ENCODE assay signal across 21 cellular contexts in the genomic region with DNA sequence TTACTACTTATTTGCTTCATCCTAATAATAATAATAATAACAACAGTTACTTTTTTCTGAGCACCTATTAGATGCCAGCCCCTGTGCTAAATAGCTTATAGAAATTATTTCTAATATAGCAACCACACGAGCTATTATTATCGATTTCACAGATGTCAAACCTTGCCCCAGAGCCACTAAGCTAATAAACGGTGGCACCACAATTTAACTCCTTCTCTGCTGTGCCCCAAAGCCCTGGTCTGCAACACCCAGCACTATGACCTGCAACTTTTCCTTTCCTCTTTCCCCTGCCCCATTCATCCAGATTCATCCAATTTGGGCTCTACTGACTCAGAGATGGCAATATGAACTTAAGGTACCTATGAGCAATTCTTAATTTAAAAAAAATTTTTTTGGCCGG. TPM values are rescaled to one million over a fixed set of nuclear protein-coding genes. Genes with fewer than 3 reads are reported as not detected.
A peak's percentile ranks its signal among the peaks of the same experiment; 100 is the strongest.
DNase-seq lines count a peak whose midpoint lies in the region; ATAC-seq, FAIRE-seq and TF ChIP-seq lines count a peak whose summit lies in the region.
"Had no signal": no experiment of that assay in that cellular context is flagged by ENCODE, and none has a peak within 500 bp of the region (broad histone marks: within the 10 kb centered on the region; RNA-seq: fewer than 3 reads in every experiment).

No MANE protein-coding gene starts in this region.

- peaks cover 7 to 10% (median 8%) of the 10 kb centered on the region in 3 donors for H3K27me3 Mint-ChIP-seq in CD14-positive monocyte (ENCODE audit: low read depth in 3 of 3)
- H3K27me3 Mint-ChIP-seq in astrocyte (ENCODE audit: low read depth, unreplicated experiment), result peaks cover 7% of the 10 kb centered on the region
- H3K27me3 Mint-ChIP-seq: activated naive CD8-positive, alpha-beta T cell had no signal

- H3K27ac Mint-ChIP-seq in CD14-positive monocyte (peak overlapping the region in 4 of 7 donors; percentile 16 to 90 (median 53)), astrocyte (ENCODE audit: unreplicated experiment) (no peak overlapping the region)
- H3K27ac Mint-ChIP-seq: activated CD4-positive, alpha-beta memory T cell treated with anti-CD3 and anti-CD28 coated beads, Interleukin-2, amount 10 ng/mL, durations not matched to agents 7 days and 5 days; activated naive CD8-positive, alpha-beta T cell; CD8-positive, alpha-beta T cell; neural progenitor cell; stimulated activated effector memory CD8-positive, alpha-beta T cell treated with anti-CD3 and anti-CD28 coated beads, Interleukin-12 subunit alpha, Interleukin-12 subunit beta, amount 100 ng/mL, for 72 hours had no signal

- TF ChIP-seq CTCF in CD14-positive monocyte (IDR thresholded peaks at IDR 0.05), result no peak
- TF ChIP-seq CTCF in astrocyte (IDR thresholded peaks at IDR 0.05; ENCODE audit: insufficient read depth, low read depth, low read length), result no peak
- no peak for TF ChIP-seq CTCF in HepG2 (CRISPR knock-in tag; IDR thresholded peaks at IDR 0.05)

- in situ Hi-C loops in HepG2 (cut with HindIII; ENCODE audit: extremely low pct_ligation_motif_present, low pct_unique_long_range_greater_than_20kb), result no loop called here

- CTCF ChIA-PET in HepG2 (lab: Yijun Ruan, JAX; ENCODE audit: low intra/inter-chr PET ratio, low total read pairs), result no interaction called here

- no peak for DNase-seq in CD14-positive monocyte (ENCODE audit: low spot score)
- no peak for DNase-seq in astrocyte (ENCODE audit: low read depth)
- no peak for DNase-seq in HepG2 (ENCODE audit: low spot score)
- no peak for DNase-seq in stimulated activated CD4-positive, alpha-beta T cell treated with anti-CD3 and anti-CD28 coated beads, Interleukin-1b, Interleukin-23, amount 100 ng/mL, for 48 hours
- no peak for DNase-seq in putamen (ENCODE audit: low spot score)
- no peak for DNase-seq in stimulated activated CD4-positive, alpha-beta T cell treated with anti-CD3 and anti-CD28 coated beads, Interleukin-2, amount 100 ng/mL, for 48 hours
- no peak for DNase-seq in NCI-H82 (lab: John Stamatoyannopoulos, UW)
- DNase-seq: activated CD4-positive, alpha-beta memory T cell treated with anti-CD3 and anti-CD28 coated beads, Interleukin-2, amount 10 ng/mL, durations not matched to agents 7 days and 5 days; activated T-cell treated with anti-CD3 and anti-CD28 coated beads, Interleukin-2, amount 50 U/mL, for 48 hours; CD8-positive, alpha-beta T cell; effector memory CD4-positive, alpha-beta T cell; foreskin melanocyte; NCI-H2081 treated with DMSO at 0.1 percent for 48 hours; NCI-H526; small intestine had no signal

- H3K4me3 Mint-ChIP-seq in CD14-positive monocyte, result no peak overlapping the region
- no peak overlapping the region for H3K4me3 Mint-ChIP-seq in astrocyte (ENCODE audit: unreplicated experiment)
- H3K4me3 Mint-ChIP-seq: activated CD4-positive, alpha-beta memory T cell treated with anti-CD3 and anti-CD28 coated beads, Interleukin-2, amount 10 ng/mL, durations not matched to agents 7 days and 5 days; activated naive CD8-positive, alpha-beta T cell; CD8-positive, alpha-beta T cell; neural progenitor cell; stimulated activated effector memory CD8-positive, alpha-beta T cell treated with anti-CD3 and anti-CD28 coated beads, Interleukin-12 subunit alpha, Interleukin-12 subunit beta, amount 100 ng/mL, for 72 hours had no signal

- POLR2A ChIA-PET in HepG2 (lab: Yijun Ruan, JAX), result no interaction called here

- no peaks in the 10 kb centered on the region for H3K27me3 ChIP-seq in astrocyte (ENCODE audit: insufficient read depth, low read length)
- H3K27me3 ChIP-seq in HepG2 (ENCODE audit: control insufficient read depth in 1 of 2, insufficient read depth in 2 of 2, low read length in 2 of 2), result no peaks in the 10 kb centered on the region; a peak in 1 of 5 replicates

- no peak for FAIRE-seq in astrocyte (lab: Jason Lieb, UNC)
- no peak for FAIRE-seq in HepG2 (lab: Jason Lieb, UNC)
- FAIRE-seq: small intestine had no signal

- H2AFZ ChIP-seq in astrocyte (ENCODE audit: low read depth, low read length) (no peak overlapping the region), HepG2 (ENCODE audit: low read length) (no peak overlapping the region)
- H2AFZ ChIP-seq: neural progenitor cell had no signal

- H4K20me1 ChIP-seq in astrocyte (ENCODE audit: insufficient read depth, low read length) (no peaks in the 10 kb centered on the region), HepG2 (ENCODE audit: insufficient read depth, low read length) (no peaks in the 10 kb centered on the region)

- H3K4me1 Mint-ChIP-seq in CD14-positive monocyte (peaks cover 53% of the 10 kb centered on the region), astrocyte (ENCODE audit: low read depth, unreplicated experiment) (peaks cover 8% of the 10 kb centered on the region)

- ATAC-seq in HepG2, result no peak; the same call in 2 of the 3 replicates
- ATAC-seq: CD8-positive, alpha-beta T cell; stimulated activated effector memory CD8-positive, alpha-beta T cell treated with anti-CD3 and anti-CD28 coated beads, Interleukin-12 subunit alpha, Interleukin-12 subunit beta, amount 100 ng/mL, for 72 hours had no signal

- H3K4me1 ChIP-seq in astrocyte (ENCODE audit: insufficient read depth, low read length), result peaks cover 15% of the 10 kb centered on the region
- peaks cover 27% of the 10 kb centered on the region for H3K4me1 ChIP-seq in HepG2 (ENCODE audit: insufficient read depth, low read length)

- peak overlapping the region; percentile 29 for H3K27ac ChIP-seq in astrocyte (ENCODE audit: low read depth, low read length)
- H3K27ac ChIP-seq in HepG2 (ENCODE audit: extremely low read length, insufficient read depth, low read length), result no peak overlapping the region
- H3K27ac ChIP-seq in skin epidermis, result peak overlapping the region in 15 of 21 experiments; percentile 4 to 80 (median 29)
- H3K27ac ChIP-seq: cardiac muscle cell, neural progenitor cell had no signal

- peaks cover 10% of the 10 kb centered on the region for H3K79me2 ChIP-seq in astrocyte (ENCODE audit: insufficient read depth, low read length)
- no peaks in the 10 kb centered on the region for H3K79me2 ChIP-seq in HepG2 (ENCODE audit: insufficient read depth, low read length)

- TF ChIP-seq RAD21 in HepG2 (CRISPR knock-in tag; IDR thresholded peaks at IDR 0.05), result no peak

- BruUV-seq in HepG2 (replicated peaks; lab: Mats Ljungman, UMichigan), result no TSS peak

- H3K9me3 Mint-ChIP-seq in CD14-positive monocyte (peaks cover 0 to 3% (median 0%) of the 10 kb centered on the region in 7 donors), astrocyte (ENCODE audit: unreplicated experiment) (no peaks in the 10 kb centered on the region)
- H3K9me3 Mint-ChIP-seq: activated CD4-positive, alpha-beta memory T cell treated with anti-CD3 and anti-CD28 coated beads, Interleukin-2, amount 10 ng/mL, durations not matched to agents 7 days and 5 days; CD8-positive, alpha-beta T cell had no signal

- TF ChIP-seq EP300 in HepG2 (IDR thresholded peaks at IDR 0.05; ENCODE audit: low read depth in 2 of 2, low read length in 2 of 2), result no peak
- no peak for TF ChIP-seq EP300 in HepG2 (CRISPR knock-in tag; IDR thresholded peaks at IDR 0.05; ENCODE audit: borderline replicate concordance)

- intact Hi-C loops in CD14-positive monocyte (cut with micrococcal nuclease), result no loop called here
- intact Hi-C loops in HepG2 (cut with micrococcal nuclease; ENCODE audit: unreplicated experiment), result no loop called here

- H3K4me2 ChIP-seq in astrocyte (ENCODE audit: low read length) (no peak overlapping the region), HepG2 (ENCODE audit: low read depth, low read length) (no peak overlapping the region)
- H3K4me2 ChIP-seq: neural progenitor cell had no signal

- WGBS in HepG2 (ENCODE audit: low lambda C conversion rate), result 26% methylated on average over 4 of the region's 4 CpGs

- no peak overlapping the region for H3K9ac ChIP-seq in astrocyte (ENCODE audit: low read length)
- no peak overlapping the region for H3K9ac ChIP-seq in HepG2 (ENCODE audit: insufficient read depth, low read depth, low read length)
- H3K9ac ChIP-seq: neural progenitor cell had no signal

- H3K36me3 ChIP-seq in astrocyte (ENCODE audit: insufficient read depth, low read length) (no peaks in the 10 kb centered on the region), HepG2 (replicated peaks in 1 of 2; ENCODE audit: control insufficient read depth in 1 of 2, insufficient read depth in 2 of 2, low read length in 2 of 2) (no peaks in the 10 kb centered on the region)
- H3K36me3 ChIP-seq: cardiac muscle cell, neural progenitor cell had no signal

- no peak overlapping the region for H3K4me3 ChIP-seq in astrocyte (ENCODE audit: insufficient read depth, low read depth, low read length)
- H3K4me3 ChIP-seq in HepG2 (replicated peaks in 1 of 3; ENCODE audit: insufficient read depth in 1 of 3, low read depth in 2 of 3, low read length in 3 of 3), result no peak overlapping the region
- H3K4me3 ChIP-seq in skin epidermis, result no peak overlapping the region
- H3K4me3 ChIP-seq: cardiac muscle cell, neural progenitor cell had no signal

- H3K9me3 ChIP-seq in astrocyte (ENCODE audit: insufficient read depth, low read depth, low read length) (no peaks in the 10 kb centered on the region), HepG2 (ENCODE audit: low read length) (no peaks in the 10 kb centered on the region)

- TF ChIP-seq POLR2A in HepG2 (IDR thresholded peaks at IDR 0.05; ENCODE audit: insufficient read depth in 1 of 2, low read depth in 2 of 2, low read length in 2 of 2), result no peak

- H3K36me3 Mint-ChIP-seq in CD14-positive monocyte (peaks cover 19 to 24% of the 10 kb centered on the region in 2 donors), astrocyte (ENCODE audit: low read depth, unreplicated experiment) (no peaks in the 10 kb centered on the region)

RNA-seq across cellular contexts. Expression of a gene that starts 6.4 kb away (rescaled TPM):
- polyA plus RNA-seq in CD14-positive monocyte, result 1 to 10 TPM; 5.7 to 8.7 TPM
- 3.2 and 3.3 TPM in 2 replicates for total RNA-seq in astrocyte
- total RNA-seq in HepG2 (2016; rRNA removed; fragmentation: Illumina TruSeq; extraction: Trizol), result 1.3 and 2.8 TPM in 2 replicates
- total RNA-seq in HepG2 (2016; cell fraction: cytosol; rRNA removed; fragmentation: Illumina TruSeq; extraction: Trizol; ENCODE audit: low read depth), result 2.6 and 7.1 TPM in 2 replicates
- total RNA-seq in HepG2 (2016; cell fraction: insoluble cytoplasmic fraction; rRNA removed; fragmentation: Illumina TruSeq; extraction: Trizol), result 1.5 and 2.5 TPM in 2 replicates
- 1.8 and 2.4 TPM in 2 replicates for total RNA-seq in HepG2 (2016; cell fraction: membrane; rRNA removed; fragmentation: Illumina TruSeq; extraction: Trizol)
- total RNA-seq in HepG2 (2016; cell fraction: nucleus; rRNA removed; fragmentation: Illumina TruSeq; extraction: Trizol), result 2.4 and 3.9 TPM in 2 replicates
- 2.4 and 3.3 TPM in 2 replicates for polyA plus RNA-seq in HepG2 (2011; rRNA removed)
- polyA plus RNA-seq in HepG2 (2011; cell fraction: cytosol; rRNA removed), result 1.5 and 2.4 TPM in 2 replicates
- polyA plus RNA-seq in HepG2 (2011; cell fraction: nucleus; rRNA removed), result 3.3 and 4.9 TPM in 2 replicates
- 1.1 and 2.1 TPM in 2 replicates for polyA plus RNA-seq in HepG2 (2012)
- 3.0 and 3.6 TPM in 2 replicates for polyA plus RNA-seq in HepG2 (2016; cell fraction: cytosol; fragmentation: Illumina TruSeq; extraction: Trizol; ENCODE audit: low read depth)
- 1.2 and 1.3 TPM in 2 replicates for polyA plus RNA-seq in HepG2 (2016; cell fraction: insoluble cytoplasmic fraction; fragmentation: Illumina TruSeq; extraction: Trizol; ENCODE audit: low read depth)
- 1.8 and 2.9 TPM in 2 replicates for polyA plus RNA-seq in HepG2 (2016; cell fraction: membrane; fragmentation: Illumina TruSeq; extraction: Trizol; ENCODE audit: low read depth)
- polyA plus RNA-seq in HepG2 (2016; cell fraction: nucleus; fragmentation: Illumina TruSeq; extraction: Trizol; ENCODE audit: insufficient read depth, low read depth), result 3.0 and 6.2 TPM in 2 replicates
- polyA minus RNA-seq in HepG2 (2011; rRNA and poly(A)+ RNA removed; ENCODE audit: low replicate concordance), result 5.3 and 9.1 TPM in 2 replicates
- 1.3 and 3.3 TPM in 2 replicates for polyA minus RNA-seq in HepG2 (2011; cell fraction: cytosol; rRNA and poly(A)+ RNA removed)
- 3.6 and 6.2 TPM in 2 replicates for polyA minus RNA-seq in HepG2 (2011; cell fraction: nucleus; rRNA and poly(A)+ RNA removed)

RNA-seq across cellular contexts. Expression of a gene that starts 31.6 kb away (rescaled TPM):
- not detected for polyA plus RNA-seq in CD14-positive monocyte
- not detected in 2 replicates for total RNA-seq in astrocyte
- not detected in 2 replicates for total RNA-seq in HepG2 (2016; rRNA removed; fragmentation: Illumina TruSeq; extraction: Trizol)
- not detected in 2 replicates for total RNA-seq in HepG2 (2016; cell fraction: cytosol; rRNA removed; fragmentation: Illumina TruSeq; extraction: Trizol; ENCODE audit: low read depth)
- not detected in 2 replicates for total RNA-seq in HepG2 (2016; cell fraction: insoluble cytoplasmic fraction; rRNA removed; fragmentation: Illumina TruSeq; extraction: Trizol)
- total RNA-seq in HepG2 (2016; cell fraction: membrane; rRNA removed; fragmentation: Illumina TruSeq; extraction: Trizol), result not detected in 2 replicates
- not detected in 2 replicates for total RNA-seq in HepG2 (2016; cell fraction: nucleus; rRNA removed; fragmentation: Illumina TruSeq; extraction: Trizol)
- not detected in 2 replicates for polyA plus RNA-seq in HepG2 (2011; rRNA removed)
- not detected in 2 replicates for polyA plus RNA-seq in HepG2 (2011; cell fraction: cytosol; rRNA removed)
- polyA plus RNA-seq in HepG2 (2011; cell fraction: nucleus; rRNA removed), result not detected in 2 replicates
- 0.35 and 0.60 TPM in 2 replicates for polyA plus RNA-seq in HepG2 (2012)
- polyA plus RNA-seq in HepG2 (2016; cell fraction: cytosol; fragmentation: Illumina TruSeq; extraction: Trizol; ENCODE audit: low read depth), result not detected in 2 replicates
- not detected in 2 replicates for polyA plus RNA-seq in HepG2 (2016; cell fraction: insoluble cytoplasmic fraction; fragmentation: Illumina TruSeq; extraction: Trizol; ENCODE audit: low read depth)
- polyA plus RNA-seq in HepG2 (2016; cell fraction: membrane; fragmentation: Illumina TruSeq; extraction: Trizol; ENCODE audit: low read depth), result not detected in 2 replicates
- polyA plus RNA-seq in HepG2 (2016; cell fraction: nucleus; fragmentation: Illumina TruSeq; extraction: Trizol; ENCODE audit: insufficient read depth, low read depth), result not detected in 2 replicates
- not detected in 2 replicates for polyA minus RNA-seq in HepG2 (2011; rRNA and poly(A)+ RNA removed; ENCODE audit: low replicate concordance)
- polyA minus RNA-seq in HepG2 (2011; cell fraction: cytosol; rRNA and poly(A)+ RNA removed), result not detected in 2 replicates
- not detected in 2 replicates for polyA minus RNA-seq in HepG2 (2011; cell fraction: nucleus; rRNA and poly(A)+ RNA removed)
- total RNA-seq: cardiac muscle cell; CD8-positive, alpha-beta T cell; mesenteric fat pad had no signal
- polyA plus RNA-seq: cardiac muscle cell had no signal
